In genomic region chr9:72933730-72934665, GRCh38 we compare ENCODE assay signal across 26 cellular contexts. TPM values are rescaled to one million over a fixed set of nuclear protein-coding genes. Genes with fewer than 3 reads are reported as not detected.
DNase-seq lines count a peak whose midpoint lies in the region; ATAC-seq and TF ChIP-seq lines count a peak whose summit lies in the region.
"Had no signal": no experiment of that assay in that cellular context is flagged by ENCODE, and none has a peak within 500 bp of the region (broad histone marks: within the 10 kb centered on the region; RNA-seq: fewer than 3 reads in every experiment).

No MANE protein-coding gene starts in this region.

- no peaks in the 10 kb centered on the region for H3K36me3 Mint-ChIP-seq in activated T-cell treated with anti-CD3 and anti-CD28 coated beads, Interleukin-2, amount 50 U/mL, for 72 hours (ENCODE audit: insufficient read depth in 2 of 2)
- no peaks in the 10 kb centered on the region for H3K36me3 Mint-ChIP-seq in activated T-cell treated with anti-CD3 and anti-CD28 coated beads, Interleukin-2, amount 50 U/mL, for 4 hours (ENCODE audit: insufficient read depth)
- no peaks in the 10 kb centered on the region for H3K36me3 Mint-ChIP-seq in mesothelial cell of epicardium
- H3K36me3 Mint-ChIP-seq: CD4-positive, CD25-positive, alpha-beta regulatory T cell; IgD-negative memory B cell had no signal

- ATAC-seq in activated T-cell treated with anti-CD3 and anti-CD28 coated beads, Interleukin-2, amount 50 U/mL, for 72 hours (replicated peaks in 1 of 2) = no peak
- no peak for ATAC-seq in activated T-cell treated with anti-CD3 and anti-CD28 coated beads, Interleukin-2, amount 50 U/mL, for 4 hours

- no peak for TF ChIP-seq EP300 in sigmoid colon (IDR thresholded peaks at IDR 0.05)

- peak overlapping the region; percentile 35 for H3K27ac Mint-ChIP-seq in activated T-cell treated with anti-CD3 and anti-CD28 coated beads, Interleukin-2, amount 50 U/mL, for 72 hours
- no peak overlapping the region for H3K27ac Mint-ChIP-seq in mesothelial cell of epicardium
- H3K27ac Mint-ChIP-seq: CD4-positive, CD25-positive, alpha-beta regulatory T cell; IgD-negative memory B cell had no signal

- H3K4me3 ChIP-seq in liver (ENCODE audit: low read depth in 1 of 3, low read length in 3 of 3) (no peak overlapping the region), sigmoid colon (no peak overlapping the region)
- H3K4me3 ChIP-seq: BLaER1, SJSA1 had no signal

- H3K27ac ChIP-seq in liver (ENCODE audit: low read depth in 1 of 2, low read length in 2 of 2) (no peak overlapping the region), sigmoid colon (peak overlapping the region in 3 of 4 donors; percentile 53 to 79 (median 73))
- H3K27ac ChIP-seq: BLaER1, KMS-11, SJSA1 had no signal

- H3K4me1 ChIP-seq in liver (ENCODE audit: control insufficient read depth in 4 of 4, insufficient read depth in 4 of 4, low read length in 3 of 4) (peaks cover 5 to 50% (median 41%) of the 10 kb centered on the region in 4 donors), sigmoid colon (peaks cover 0 to 88% (median 60%) of the 10 kb centered on the region in 4 donors)
- H3K4me1 ChIP-seq: BLaER1, SJSA1 had no signal

- TF ChIP-seq POLR2A in sigmoid colon (IDR thresholded peaks at IDR 0.05) = no peak

- H3K4me1 Mint-ChIP-seq in activated T-cell treated with anti-CD3 and anti-CD28 coated beads, Interleukin-2, amount 50 U/mL, for 72 hours (ENCODE audit: low read depth) = no peaks in the 10 kb centered on the region
- no peaks in the 10 kb centered on the region for H3K4me1 Mint-ChIP-seq in activated T-cell treated with anti-CD3 and anti-CD28 coated beads, Interleukin-2, amount 50 U/mL, for 4 hours (ENCODE audit: low read depth)
- H3K4me1 Mint-ChIP-seq in mesothelial cell of epicardium = peaks cover 4% of the 10 kb centered on the region
- H3K4me1 Mint-ChIP-seq: CD4-positive, CD25-positive, alpha-beta regulatory T cell had no signal

- intact Hi-C loops in sigmoid colon (cut with DNase I) = no loop called here
- intact Hi-C loops in head of caudate nucleus (cut with DNase I) = no loop called here

- no peaks in the 10 kb centered on the region for H3K27me3 Mint-ChIP-seq in activated T-cell treated with anti-CD3 and anti-CD28 coated beads, Interleukin-2, amount 50 U/mL, for 72 hours (ENCODE audit: low read depth)
- no peaks in the 10 kb centered on the region for H3K27me3 Mint-ChIP-seq in activated T-cell treated with anti-CD3 and anti-CD28 coated beads, Interleukin-2, amount 50 U/mL, for 4 hours (ENCODE audit: low read depth)
- no peaks in the 10 kb centered on the region for H3K27me3 Mint-ChIP-seq in mesothelial cell of epicardium (ENCODE audit: low read depth)
- H3K27me3 Mint-ChIP-seq: CD4-positive, CD25-positive, alpha-beta regulatory T cell; IgD-negative memory B cell had no signal

- H3K4me3 Mint-ChIP-seq in activated T-cell treated with anti-CD3 and anti-CD28 coated beads, Interleukin-2, amount 50 U/mL, for 72 hours = no peak overlapping the region
- no peak overlapping the region for H3K4me3 Mint-ChIP-seq in activated T-cell treated with anti-CD3 and anti-CD28 coated beads, Interleukin-2, amount 50 U/mL, for 4 hours
- no peak overlapping the region for H3K4me3 Mint-ChIP-seq in mesothelial cell of epicardium
- H3K4me3 Mint-ChIP-seq: CD4-positive, CD25-positive, alpha-beta regulatory T cell; IgD-negative memory B cell had no signal

- 69% methylated on average over 4 of the region's 4 CpGs for WGBS in liver
- 72 to 81% methylated on average over 4 of the region's 4 CpGs for WGBS in sigmoid colon, 2 donors

- H3K27me3 ChIP-seq in liver (ENCODE audit: control insufficient read depth in 4 of 4, insufficient read depth in 4 of 4, low read length in 3 of 4) (no peaks in the 10 kb centered on the region), sigmoid colon (no peaks in the 10 kb centered on the region)
- H3K27me3 ChIP-seq: BLaER1 had no signal

- in situ Hi-C loops in G401 (cut with HindIII; ENCODE audit: low sequenced_read_pairs) = no loop called here

- DNase-seq in activated T-cell treated with anti-CD3 and anti-CD28 coated beads, Interleukin-2, amount 50 U/mL, for 72 hours = no peak
- no peak for DNase-seq in activated T-cell treated with anti-CD3 and anti-CD28 coated beads, Interleukin-2, amount 50 U/mL, for 4 hours
- DNase-seq in sigmoid colon (no peak), head of caudate nucleus (no peak), G401 (ENCODE audit: low spot score) (no peak), mesothelial cell of epicardium (ENCODE audit: low spot score in 2 of 2, unreplicated experiment in 2 of 2) (no peak)
- DNase-seq: 8988T; CD4-positive, CD25-positive, alpha-beta regulatory T cell; DMS153; DND-41; HCEC 1CT; NCI-H1092; NCI-H1436; NCI-H187; NCI-H2081 treated with DMSO at 0.1 percent for 48 hours; NCI-H2171; NCI-H226; NCI-H510A; NCI-H69; Right ventricle myocardium superior; RPMI8226 had no signal

- H3K9me3 ChIP-seq in liver (ENCODE audit: control insufficient read depth in 4 of 4, low read length in 3 of 4) (no peaks in the 10 kb centered on the region), sigmoid colon (no peaks in the 10 kb centered on the region)
- H3K9me3 ChIP-seq: BLaER1, SJSA1 had no signal

- H3K9me3 Mint-ChIP-seq in activated T-cell treated with anti-CD3 and anti-CD28 coated beads, Interleukin-2, amount 50 U/mL, for 72 hours = no peaks in the 10 kb centered on the region
- no peaks in the 10 kb centered on the region for H3K9me3 Mint-ChIP-seq in activated T-cell treated with anti-CD3 and anti-CD28 coated beads, Interleukin-2, amount 50 U/mL, for 4 hours
- H3K9me3 Mint-ChIP-seq in mesothelial cell of epicardium = peaks cover 7% of the 10 kb centered on the region
- H3K9me3 Mint-ChIP-seq: IgD-negative memory B cell had no signal

- no peak overlapping the region for H3K9ac ChIP-seq in liver (ENCODE audit: low read depth in 1 of 2, low read length in 2 of 2)
- H3K9ac ChIP-seq: BLaER1, KMS-11 had no signal

- TF ChIP-seq RAD21 in liver (IDR thresholded peaks at IDR 0.05) = peak in 1 of 2 donors; percentile 5

- H3K36me3 ChIP-seq in liver (ENCODE audit: control insufficient read depth in 4 of 4, insufficient read depth in 3 of 4, low read depth in 1 of 4, low read length in 3 of 4) (peaks cover 2 to 20% (median 12%) of the 10 kb centered on the region in 4 donors), sigmoid colon (peaks cover 0 to 30% (median 3%) of the 10 kb centered on the region in 4 donors)
- H3K36me3 ChIP-seq: BLaER1, SJSA1 had no signal

- TF ChIP-seq CTCF in liver (IDR thresholded peaks at IDR 0.05; ENCODE audit: low read depth, low read length, missing input control) = no peak
- no peak for TF ChIP-seq CTCF in sigmoid colon (IDR thresholded peaks at IDR 0.05)
- no peak for TF ChIP-seq CTCF in mesothelial cell of epicardium (IDR thresholded peaks at IDR 0.05; ENCODE audit: unreplicated experiment)

TF ChIP-seq in liver, 16 proteins besides CTCF, POLR2A, EP300 and RAD21 (continues in another document):
- no peak for TF ChIP-seq ATF3 (IDR thresholded peaks at IDR 0.05)
- TF ChIP-seq MAX (IDR thresholded peaks at IDR 0.05) = no peak
- no peak for TF ChIP-seq YY1 (IDR thresholded peaks at IDR 0.05)
- no peak for TF ChIP-seq JUND (IDR thresholded peaks at IDR 0.05)
- no peak for TF ChIP-seq REST (IDR thresholded peaks at IDR 0.05)
- no peak for TF ChIP-seq EGR1 (IDR thresholded peaks at IDR 0.05; ENCODE audit: low read depth in 2 of 2)
- TF ChIP-seq SP1 (IDR thresholded peaks at IDR 0.05) = no peak
- TF ChIP-seq FOXA2 (IDR thresholded peaks at IDR 0.05) = no peak
- TF ChIP-seq GABPA (IDR thresholded peaks at IDR 0.05 in 1 of 2, conservative IDR thresholded peaks at IDR 0.05 in 1 of 2) = no peak
- TF ChIP-seq TAF1 (conservative IDR thresholded peaks at IDR 0.05) = no peak
- TF ChIP-seq RXRA (IDR thresholded peaks at IDR 0.05) = peak in 1 of 2 donors; percentile 53
- peak; percentile 66 to 81 for TF ChIP-seq HNF4A (conservative IDR thresholded peaks at IDR 0.05)
- TF ChIP-seq HNF4G (IDR thresholded peaks at IDR 0.05) = peak; percentile 32

RNA-seq across cellular contexts. Expression of gene ALDH1A1, which starts 18.9 kb away (rescaled TPM):
- not detected for total RNA-seq in activated T-cell treated with anti-CD3 and anti-CD28 coated beads, Interleukin-2, amount 50 U/mL, for 72 hours
- total RNA-seq in activated T-cell treated with anti-CD3 and anti-CD28 coated beads, Interleukin-2, amount 50 U/mL, for 4 hours = under 1 TPM; 0.16 to 0.35 (median 0.22) TPM
- total RNA-seq in liver = 100 to 1,000 TPM; 178 to 208 TPM
- 100 to 1,000 TPM; 118 to 433 TPM for polyA plus RNA-seq in liver
- 100 to 1,000 TPM; 241 to 353 (median 300) TPM for total RNA-seq in sigmoid colon
- 100 to 1,000 TPM in 2 of 3 donors, 10 to 100 TPM in 1; 52.6 to 186 (median 166) TPM for polyA plus RNA-seq in sigmoid colon
- not detected in 2 replicates for total RNA-seq in G401 (2014; rRNA removed; shearing (Covaris generic))
- 10.1 to 11.3 TPM (median 10.9 TPM) in 3 replicates for total RNA-seq in mesothelial cell of epicardium
- total RNA-seq: SJSA1 had no signal

Comparison
In these comparisons a context has a peak if more than half of its experiments do, and no peak if none do; other contexts are left out.
1. H3K27ac ChIP-seq: peak in sigmoid colon (3 of 4); none in liver (0 of 2).
2. RNA of gene ALDH1A1, which starts 18.9 kb away (total RNA-seq): 241 to 353 TPM in sigmoid colon and 178 to 208 TPM in liver; 10.1 to 11.3 TPM in mesothelial cell of epicardium, 0.16 to 0.35 TPM in activated T-cell treated with anti-CD3 and anti-CD28 coated beads, Interleukin-2, amount 50 U/mL, for 4 hours, not detected in activated T-cell treated with anti-CD3 and anti-CD28 coated beads, Interleukin-2, amount 50 U/mL, for 72 hours and not detected in G401; every median in the first group is over 10 times any median in the second.